8 cellular contexts compared by ENCODE assay signal in genomic region chr5:135191084-135191826, GRCh38.
A peak's percentile ranks its signal among the peaks of the same experiment; 100 is the strongest.
DNase-seq lines count a peak whose midpoint lies in the region; ATAC-seq lines count a peak whose summit lies in the region.

No MANE protein-coding gene starts in this region.

- intact Hi-C loops in left colon (cut with DNase I, micrococcal nuclease), result loop anchor here in 1 of 2 donors (5.0 kb wide), 1 partner anchor 159 kb away; the partner anchor contains the start of gene PITX1

- peak; percentile 83 for DNase-seq in NCI-H1436 (lab: John Stamatoyannopoulos, UW)
- no peak for DNase-seq in NCI-H1436 treated with DMSO at 0.1 percent for 48 hours (lab: John Stamatoyannopoulos, UW)
- peak; percentile 88 for DNase-seq in NCI-H2196 (lab: John Stamatoyannopoulos, UW; ENCODE audit: unreplicated experiment)
- peak; percentile 71 for DNase-seq in activated CD4-positive, CD25-positive, alpha-beta regulatory T cell treated with anti-CD3 and anti-CD28 coated beads, Interleukin-2, amount 50 U/mL, for 72 hours
- peak; percentile 74 for DNase-seq in cerebellum (ENCODE audit: low spot score)
- DNase-seq in left colon, result peak; percentile 59 to 82
- DNase-seq in stimulated activated CD4-positive, alpha-beta T cell treated with anti-CD3 and anti-CD28 coated beads, Interleukin-2, amount 100 ng/mL, for 4 hours (ENCODE audit: low read depth), result peak; percentile 49

- ATAC-seq in HG02885 (IDR thresholded peaks at IDR 0.05; ENCODE audit: poor library complexity, unreplicated experiment), result peak; percentile 90
- peak; percentile 99 for ATAC-seq in left colon
